ENCODE assay signal across 6 cellular contexts in genomic region chr17:81831957-81832607, GRCh38. TPM values are rescaled to one million over a fixed set of nuclear protein-coding genes. Genes with fewer than 3 reads are reported as not detected.
DNase-seq lines count a peak whose midpoint lies in the region; ATAC-seq, FAIRE-seq and TF ChIP-seq lines count a peak whose summit lies in the region.

No MANE protein-coding gene starts in this region.

- no peak for TF ChIP-seq POLR2A in GM12891 (IDR thresholded peaks at IDR 0.05; ENCODE audit: low read depth, low read length)

- H3K36me3 ChIP-seq in mucosa of stomach (ENCODE audit: control insufficient read depth, insufficient read depth, low read length): no peaks in the 10 kb centered on the region

- peak; percentile 58 for ATAC-seq in activated naive CD8-positive, alpha-beta T cell treated with anti-CD3 and anti-CD28 coated beads, Interleukin-2, amount 50 U/mL, for 24 hours
- no peak for ATAC-seq in GM21367 (IDR thresholded peaks at IDR 0.05; ENCODE audit: unreplicated experiment)

- peaks cover 2% of the 10 kb centered on the region for H3K36me3 Mint-ChIP-seq in activated naive CD8-positive, alpha-beta T cell treated with anti-CD3 and anti-CD28 coated beads, Interleukin-2, amount 50 U/mL, for 24 hours (ENCODE audit: low read depth)

- peak overlapping the region; percentile 94 for H3K27ac Mint-ChIP-seq in activated naive CD8-positive, alpha-beta T cell treated with anti-CD3 and anti-CD28 coated beads, Interleukin-2, amount 50 U/mL, for 24 hours

- peak overlapping the region; percentile 88 for H3K4me3 Mint-ChIP-seq in activated naive CD8-positive, alpha-beta T cell treated with anti-CD3 and anti-CD28 coated beads, Interleukin-2, amount 50 U/mL, for 24 hours

- H3K4me1 ChIP-seq in mucosa of stomach (ENCODE audit: control insufficient read depth, insufficient read depth, low read length): peaks cover 18% of the 10 kb centered on the region

- FAIRE-seq in GM12891 (lab: Jason Lieb, UNC) (no peak), frontal cortex (lab: Jason Lieb, UNC) (no peak)

- no peaks in the 10 kb centered on the region for H3K27me3 ChIP-seq in mucosa of stomach (ENCODE audit: control insufficient read depth, insufficient read depth, low read length)

- H3K9me3 ChIP-seq in mucosa of stomach (ENCODE audit: control insufficient read depth, low read length): no peaks in the 10 kb centered on the region

- H3K4me1 Mint-ChIP-seq in activated naive CD8-positive, alpha-beta T cell treated with anti-CD3 and anti-CD28 coated beads, Interleukin-2, amount 50 U/mL, for 24 hours: peaks cover 27% of the 10 kb centered on the region

- no peaks in the 10 kb centered on the region for H3K27me3 Mint-ChIP-seq in activated naive CD8-positive, alpha-beta T cell treated with anti-CD3 and anti-CD28 coated beads, Interleukin-2, amount 50 U/mL, for 24 hours

- H3K9me3 Mint-ChIP-seq in activated naive CD8-positive, alpha-beta T cell treated with anti-CD3 and anti-CD28 coated beads, Interleukin-2, amount 50 U/mL, for 24 hours: no peaks in the 10 kb centered on the region

- DNase-seq in GM12891 (ENCODE audit: insufficient read length, low spot score): no peak
- peak; percentile 16 for DNase-seq in NCI-H526 treated with DMSO at 0.1 percent for 48 hours (lab: John Stamatoyannopoulos, UW)
- peak; percentile 60 for DNase-seq in activated naive CD8-positive, alpha-beta T cell treated with anti-CD3 and anti-CD28 coated beads, Interleukin-2, amount 50 U/mL, for 24 hours
- no peak for DNase-seq in frontal cortex (ENCODE audit: low spot score in 2 of 2)

- peak overlapping the region; percentile 72 for H3K9ac ChIP-seq in mucosa of stomach (ENCODE audit: low read length)

- peak overlapping the region; percentile 20 for H3K4me3 ChIP-seq in mucosa of stomach (ENCODE audit: low read length)

TF ChIP-seq in GM12891, 5 proteins besides CTCF, POLR2A, EP300 and RAD21:
- TF ChIP-seq TAF1 (IDR thresholded peaks at IDR 0.05; ENCODE audit: low read depth, low read length) (peak; percentile 38; the same call in 1 of the 2 replicates), POU2F2 (IDR thresholded peaks at IDR 0.05; ENCODE audit: low read depth, low read length) (0 out of 2 replicates have a peak, but pooled peaks have one; percentile 27), POLR2AphosphoS5 (IDR thresholded peaks at IDR 0.05; ENCODE audit: low read depth, low read length) (no peak)

RNA-seq across cellular contexts. Expression of gene MCRIP1, which starts 1.0 kb away (rescaled TPM):
- 42.9 TPM for polyA plus RNA-seq in GM12891 (2012; ENCODE audit: low read depth, missing spikeins)
- total RNA-seq in frontal cortex: 86.4 TPM

RNA-seq across cellular contexts. Expression of gene PPP1R27, which starts 2.8 kb away (rescaled TPM):
- polyA plus RNA-seq in GM12891 (2012; ENCODE audit: low read depth, missing spikeins): 2.4 TPM
- total RNA-seq in frontal cortex: not detected

RNA-seq across cellular contexts. Expression of gene GCGR, which starts 28.1 kb away (rescaled TPM):
- not detected for polyA plus RNA-seq in GM12891 (2012; ENCODE audit: low read depth, missing spikeins)
- not detected for total RNA-seq in frontal cortex

RNA-seq across cellular contexts. Expression of gene P4HB, which starts 28.3 kb away (rescaled TPM):
- polyA plus RNA-seq in GM12891 (2012; ENCODE audit: low read depth, missing spikeins): 414 TPM
- total RNA-seq in frontal cortex: 66.0 TPM

RNA-seq across cellular contexts. Expression of gene ARHGDIA, which starts 39.1 kb away (rescaled TPM):
- 203 TPM for polyA plus RNA-seq in GM12891 (2012; ENCODE audit: low read depth, missing spikeins)
- 22.4 TPM for total RNA-seq in frontal cortex

Comparison
In these comparisons a context has a peak if more than half of its experiments do, and no peak if none do; other contexts are left out.
1. DNase-seq: peak in NCI-H526 treated with DMSO at 0.1 percent for 48 hours (single experiment) and activated naive CD8-positive, alpha-beta T cell treated with anti-CD3 and anti-CD28 coated beads, Interleukin-2, amount 50 U/mL, for 24 hours (single experiment); none in GM12891 (single experiment) and frontal cortex (0 of 2).